Comparison of ENCODE assay signal across 8 cellular contexts in genomic region chr3:192409203-192409837, GRCh38.
DNase-seq lines count a peak whose midpoint lies in the region; ATAC-seq and TF ChIP-seq lines count a peak whose summit lies in the region.

No MANE protein-coding gene starts in this region.

- ATAC-seq in GM19438 (IDR thresholded peaks at IDR 0.05; ENCODE audit: low read depth, unreplicated experiment), result peak; percentile 69
- ATAC-seq in GM21515 (IDR thresholded peaks at IDR 0.05; ENCODE audit: unreplicated experiment), result no peak

- peaks cover 2 to 13% (median 7%) of the 10 kb centered on the region in 6 donors for H3K9me3 Mint-ChIP-seq in immature natural killer cell

- H3K4me3 Mint-ChIP-seq in immature natural killer cell, result no peak overlapping the region

- peak overlapping the region; percentile 87 to 91 (median 89) for H3K27ac ChIP-seq in esophagus muscularis mucosa (replicated peaks in 1 of 4)

- DNase-seq in ACHN (peak; percentile 58), NCI-H226 (peak; percentile 29), esophagus muscularis mucosa (ENCODE audit: extremely low spot score) (no peak), immature natural killer cell (no peak), SIG-M5 treated with dmso at 0.1 percent for 504 hours (lab: John Stamatoyannopoulos, UW; ENCODE audit: unreplicated experiment) (no peak)

- in situ Hi-C loops in ACHN (cut with HindIII; ENCODE audit: low pct_ligation_motif_present, low pct_unique_long_range_greater_than_20kb, low sequenced_read_pairs), result no loop called here

- no peaks in the 10 kb centered on the region for H3K4me1 Mint-ChIP-seq in immature natural killer cell

- H3K27me3 ChIP-seq in esophagus muscularis mucosa (peaks cover 0 to 16% (median 0%) of the 10 kb centered on the region in 4 donors), neuron (ENCODE audit: insufficient read depth, low read length) (no peaks in the 10 kb centered on the region)

- TF ChIP-seq CTCF in esophagus muscularis mucosa (IDR thresholded peaks at IDR 0.05), result no peak

- peaks cover 7 to 17% (median 8%) of the 10 kb centered on the region in 3 donors for H3K27me3 Mint-ChIP-seq in immature natural killer cell (ENCODE audit: low read depth in 3 of 3)

- no peaks in the 10 kb centered on the region for H3K9me3 ChIP-seq in esophagus muscularis mucosa
- no peaks in the 10 kb centered on the region for H3K9me3 ChIP-seq in neuron (ENCODE audit: low read length)

- peaks cover 0 to 6% (median 5%) of the 10 kb centered on the region in 3 donors for H3K36me3 Mint-ChIP-seq in immature natural killer cell

- TF ChIP-seq POLR2A in esophagus muscularis mucosa (IDR thresholded peaks at IDR 0.05; ENCODE audit: low read depth), result no peak

- H3K4me3 ChIP-seq in esophagus muscularis mucosa (peak overlapping the region; percentile 84 to 88 (median 85)), neuron (ENCODE audit: low read length) (peak overlapping the region; percentile 81)

- no peak overlapping the region for H3K27ac Mint-ChIP-seq in immature natural killer cell

- TF ChIP-seq EP300 in esophagus muscularis mucosa (IDR thresholded peaks at IDR 0.05), result no peak

- intact Hi-C loops in esophagus muscularis mucosa (cut with DNase I), result no loop called here

- 0% methylated on average over 12 of the region's 60 CpGs for WGBS in esophagus muscularis mucosa

- no peaks in the 10 kb centered on the region for H3K36me3 ChIP-seq in esophagus muscularis mucosa
- H3K36me3 ChIP-seq in neuron (ENCODE audit: insufficient read depth, low read length), result no peaks in the 10 kb centered on the region

- H3K4me1 ChIP-seq in esophagus muscularis mucosa, result peaks cover 15 to 50% (median 34%) of the 10 kb centered on the region in 4 donors
- H3K4me1 ChIP-seq in neuron (ENCODE audit: insufficient read depth, low read length), result peaks cover 7% of the 10 kb centered on the region

- peak overlapping the region; percentile 97 for H2AFZ ChIP-seq in neuron (ENCODE audit: low read depth, low read length)

Comparison
In these comparisons a context has a peak if more than half of its experiments do, and no peak if none do; other contexts are left out.
1. DNase-seq: peak in ACHN (single experiment) and NCI-H226 (single experiment); none in esophagus muscularis mucosa (single experiment), immature natural killer cell (0 of 3) and SIG-M5 treated with dmso at 0.1 percent for 504 hours (single experiment).